ENCODE assay signal across 2 cellular contexts in the genomic region with DNA sequence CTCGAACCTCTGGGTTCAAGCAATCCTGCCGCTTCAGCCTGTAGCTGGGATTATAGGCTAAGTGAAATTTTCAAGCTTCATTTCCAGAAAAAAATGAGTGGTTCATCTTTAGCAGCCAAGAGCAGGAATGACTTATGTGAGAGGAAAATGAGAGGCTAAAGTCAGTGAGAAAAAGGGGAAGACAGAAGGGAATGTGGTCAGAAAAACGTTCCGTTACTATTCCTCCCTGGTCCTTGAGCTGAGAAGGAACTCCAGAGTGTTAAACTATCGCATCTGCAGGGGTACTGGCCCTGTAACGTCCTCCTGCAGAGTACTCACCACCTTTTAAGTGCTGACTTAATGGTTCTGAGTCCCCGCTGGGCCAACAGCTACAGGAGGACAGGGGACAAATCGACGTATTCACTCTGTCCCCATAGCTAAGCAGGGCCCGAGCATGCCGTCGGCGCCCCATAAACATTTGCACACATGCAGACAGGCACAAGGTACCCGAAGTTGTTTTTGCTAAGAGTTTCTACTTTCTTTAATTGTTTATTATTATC.
TF ChIP-seq lines count a peak whose summit lies in the region.

No MANE protein-coding gene starts in this region.

TF ChIP-seq in GM23338, 12 proteins besides CTCF, POLR2A, EP300 and RAD21 (continued from another document):
- TF ChIP-seq STAT1 (IDR thresholded peaks at IDR 0.05; ENCODE audit: unreplicated experiment) = no peak
- no peak for TF ChIP-seq ZNF114 (CRISPR knock-in tag; IDR thresholded peaks at IDR 0.05)
- TF ChIP-seq CREB1 (CRISPR knock-in tag; IDR thresholded peaks at IDR 0.05; ENCODE audit: low read depth) = no peak

TF ChIP-seq in H1, 55 proteins besides CTCF, POLR2A, EP300 and RAD21 (continued from another document):
- no peak for TF ChIP-seq FOSL1 (IDR thresholded peaks at IDR 0.05; ENCODE audit: insufficient read depth, low read depth, low read length)
- TF ChIP-seq, protein P1, sequence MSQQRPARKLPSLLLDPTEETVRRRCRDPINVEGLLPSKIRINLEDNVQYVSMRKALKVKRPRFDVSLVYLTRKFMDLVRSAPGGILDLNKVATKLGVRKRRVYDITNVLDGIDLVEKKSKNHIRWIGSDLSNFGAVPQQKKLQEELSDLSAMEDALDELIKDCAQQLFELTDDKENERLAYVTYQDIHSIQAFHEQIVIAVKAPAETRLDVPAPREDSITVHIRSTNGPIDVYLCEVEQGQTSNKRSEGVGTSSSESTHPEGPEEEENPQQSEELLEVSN (IDR thresholded peaks at IDR 0.05) = no peak
- TF ChIP-seq SRF (IDR thresholded peaks at IDR 0.05; ENCODE audit: low read depth, low read length) = no peak
- TF ChIP-seq ZNF274 (IDR thresholded peaks at IDR 0.05; ENCODE audit: borderline replicate concordance, extremely low read depth, low read length) = no peak
- TF ChIP-seq CBX8 (IDR thresholded peaks at IDR 0.05; ENCODE audit: borderline replicate concordance, low read depth, low read length) = no peak
TF ChIP-seq in H1: peak in this region for 0.
